ENCODE assay signal across 1 cellular context in genomic region chr21:36079010-36079649, GRCh38.
TF ChIP-seq lines count a peak whose summit lies in the region.

No MANE protein-coding gene starts in this region.

TF ChIP-seq in HepG2, 621 proteins besides CTCF, POLR2A, EP300 and RAD21:
- TF ChIP-seq SMYD3 (CRISPR knock-in tag; IDR thresholded peaks at IDR 0.05) (0 out of 2 replicates have a peak, but pooled peaks have one; percentile 32), ZNF883 (CRISPR knock-in tag; IDR thresholded peaks at IDR 0.05; ENCODE audit: not compliant biosample characterization) (no peak), ZBTB38 (CRISPR knock-in tag; IDR thresholded peaks at IDR 0.05) (0 out of 2 replicates have a peak, but pooled peaks have one; percentile 45), ZFX (CRISPR knock-in tag; IDR thresholded peaks at IDR 0.05; ENCODE audit: low read depth) (peak; percentile 38; the same call in 1 of the 2 replicates), ZNF292 (CRISPR knock-in tag; IDR thresholded peaks at IDR 0.05; ENCODE audit: borderline replicate concordance, low read depth) (peak; percentile 64; the same call in 1 of the 2 replicates), IRF1 (CRISPR knock-in tag; IDR thresholded peaks at IDR 0.05; ENCODE audit: low read depth) (0 out of 2 replicates have a peak, but pooled peaks have one; percentile 30), ZNF652 (CRISPR knock-in tag; IDR thresholded peaks at IDR 0.05; ENCODE audit: borderline replicate concordance, low read depth) (peak; percentile 79), PITX1 (CRISPR knock-in tag; IDR thresholded peaks at IDR 0.05) (0 out of 2 replicates have a peak, but pooled peaks have one; percentile 50), ZNF687 (CRISPR knock-in tag; IDR thresholded peaks at IDR 0.05) (peak; percentile 71), FOSL1 (CRISPR knock-in tag; IDR thresholded peaks at IDR 0.05; ENCODE audit: borderline replicate concordance) (no peak), ZFY (CRISPR knock-in tag; IDR thresholded peaks at IDR 0.05) (0 out of 2 replicates have a peak, but pooled peaks have one; percentile 29), ZNF549 (CRISPR knock-in tag; IDR thresholded peaks at IDR 0.05) (no peak), PHF8 (CRISPR knock-in tag; IDR thresholded peaks at IDR 0.05) (peak; percentile 36; the same call in 1 of the 2 replicates), MYC (CRISPR knock-in tag; IDR thresholded peaks at IDR 0.05; ENCODE audit: borderline replicate concordance) (0 out of 2 replicates have a peak, but pooled peaks have one; percentile 48), UBTF (CRISPR knock-in tag; IDR thresholded peaks at IDR 0.05) (0 out of 2 replicates have a peak, but pooled peaks have one; percentile 21), POLR2G (IDR thresholded peaks at IDR 0.05; ENCODE audit: low read depth, low read length) (0 out of 2 replicates have a peak, but pooled peaks have one; percentile 30), HDAC2 (CRISPR knock-in tag; IDR thresholded peaks at IDR 0.05) (no peak), KAT8 (CRISPR knock-in tag; IDR thresholded peaks at IDR 0.05) (0 out of 2 replicates have a peak, but pooled peaks have one; percentile 12), ZNF644 (CRISPR knock-in tag; IDR thresholded peaks at IDR 0.05; ENCODE audit: low read depth) (no peak), NRL (CRISPR knock-in tag; IDR thresholded peaks at IDR 0.05; ENCODE audit: borderline replicate concordance) (peak; percentile 46; the same call in 1 of the 2 replicates), ELF1 (CRISPR knock-in tag; IDR thresholded peaks at IDR 0.05) (no peak), ZSCAN22 (CRISPR knock-in tag; IDR thresholded peaks at IDR 0.05) (no peak), ZNF766 (CRISPR knock-in tag; IDR thresholded peaks at IDR 0.05; ENCODE audit: borderline replicate concordance) (0 out of 2 replicates have a peak, but pooled peaks have one; percentile 44), FOXA3 (CRISPR knock-in tag; IDR thresholded peaks at IDR 0.05) (no peak), ZNF574 (CRISPR knock-in tag; IDR thresholded peaks at IDR 0.05) (peak; percentile 26; the same call in 1 of the 2 replicates), ZFP90 (CRISPR knock-in tag; IDR thresholded peaks at IDR 0.05; ENCODE audit: borderline replicate concordance) (peak; percentile 39; the same call in 1 of the 2 replicates), STAG1 (CRISPR knock-in tag; IDR thresholded peaks at IDR 0.05) (0 out of 2 replicates have a peak, but pooled peaks have one; percentile 10), SAP130 (CRISPR knock-in tag; IDR thresholded peaks at IDR 0.05; ENCODE audit: low read depth) (peak; percentile 22; the same call in 1 of the 2 replicates), IRF2 (CRISPR knock-in tag; IDR thresholded peaks at IDR 0.05) (peak; percentile 52; the same call in 1 of the 2 replicates), TARDBP (CRISPR knock-in tag; IDR thresholded peaks at IDR 0.05) (no peak), ZNF598 (CRISPR knock-in tag; IDR thresholded peaks at IDR 0.05; ENCODE audit: borderline replicate concordance) (no peak), SALL1 (CRISPR knock-in tag; IDR thresholded peaks at IDR 0.05) (peak; percentile 48; the same call in 1 of the 2 replicates), ZFAT (CRISPR knock-in tag; conservative IDR thresholded peaks at IDR 0.05) (peak; percentile 97)
- TF ChIP-seq, protein P1, sequence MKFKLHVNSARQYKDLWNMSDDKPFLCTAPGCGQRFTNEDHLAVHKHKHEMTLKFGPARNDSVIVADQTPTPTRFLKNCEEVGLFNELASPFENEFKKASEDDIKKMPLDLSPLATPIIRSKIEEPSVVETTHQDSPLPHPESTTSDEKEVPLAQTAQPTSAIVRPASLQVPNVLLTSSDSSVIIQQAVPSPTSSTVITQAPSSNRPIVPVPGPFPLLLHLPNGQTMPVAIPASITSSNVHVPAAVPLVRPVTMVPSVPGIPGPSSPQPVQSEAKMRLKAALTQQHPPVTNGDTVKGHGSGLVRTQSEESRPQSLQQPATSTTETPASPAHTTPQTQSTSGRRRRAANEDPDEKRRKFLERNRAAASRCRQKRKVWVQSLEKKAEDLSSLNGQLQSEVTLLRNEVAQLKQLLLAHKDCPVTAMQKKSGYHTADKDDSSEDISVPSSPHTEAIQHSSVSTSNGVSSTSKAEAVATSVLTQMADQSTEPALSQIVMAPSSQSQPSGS (CRISPR knock-in tag; IDR thresholded peaks at IDR 0.05), result no peak
- TF ChIP-seq, protein P2, sequence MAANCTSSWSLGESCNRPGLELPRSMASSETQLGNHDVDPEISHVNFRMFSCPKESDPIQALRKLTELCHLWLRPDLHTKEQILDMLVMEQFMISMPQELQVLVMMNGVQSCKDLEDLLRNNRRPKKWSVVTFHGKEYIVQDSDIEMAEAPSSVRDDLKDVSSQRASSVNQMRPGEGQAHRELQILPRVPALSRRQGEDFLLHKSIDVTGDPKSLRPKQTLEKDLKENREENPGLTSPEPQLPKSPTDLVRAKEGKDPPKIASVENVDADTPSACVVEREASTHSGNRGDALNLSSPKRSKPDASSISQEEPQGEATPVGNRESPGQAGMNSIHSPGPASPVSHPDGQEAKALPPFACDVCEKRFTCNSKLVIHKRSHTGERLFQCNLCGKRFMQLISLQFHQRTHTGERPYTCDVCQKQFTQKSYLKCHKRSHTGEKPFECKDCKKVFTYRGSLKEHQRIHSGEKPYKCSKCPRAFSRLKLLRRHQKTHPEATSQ (CRISPR knock-in tag; IDR thresholded peaks at IDR 0.05; ENCODE audit: borderline replicate concordance), result 0 out of 2 replicates have a peak, but pooled peaks have one; percentile 33
- TF ChIP-seq, protein P3, sequence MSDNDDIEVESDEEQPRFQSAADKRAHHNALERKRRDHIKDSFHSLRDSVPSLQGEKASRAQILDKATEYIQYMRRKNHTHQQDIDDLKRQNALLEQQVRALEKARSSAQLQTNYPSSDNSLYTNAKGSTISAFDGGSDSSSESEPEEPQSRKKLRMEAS (IDR thresholded peaks at IDR 0.05), result peak; percentile 54
- TF ChIP-seq, protein P4, sequence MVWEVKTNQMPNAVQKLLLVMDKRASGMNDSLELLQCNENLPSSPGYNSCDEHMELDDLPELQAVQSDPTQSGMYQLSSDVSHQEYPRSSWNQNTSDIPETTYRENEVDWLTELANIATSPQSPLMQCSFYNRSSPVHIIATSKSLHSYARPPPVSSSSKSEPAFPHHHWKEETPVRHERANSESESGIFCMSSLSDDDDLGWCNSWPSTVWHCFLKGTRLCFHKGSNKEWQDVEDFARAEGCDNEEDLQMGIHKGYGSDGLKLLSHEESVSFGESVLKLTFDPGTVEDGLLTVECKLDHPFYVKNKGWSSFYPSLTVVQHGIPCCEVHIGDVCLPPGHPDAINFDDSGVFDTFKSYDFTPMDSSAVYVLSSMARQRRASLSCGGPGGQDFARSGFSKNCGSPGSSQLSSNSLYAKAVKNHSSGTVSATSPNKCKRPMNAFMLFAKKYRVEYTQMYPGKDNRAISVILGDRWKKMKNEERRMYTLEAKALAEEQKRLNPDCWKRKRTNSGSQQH (CRISPR knock-in tag; IDR thresholded peaks at IDR 0.05; ENCODE audit: low read depth), result no peak
- TF ChIP-seq, protein P5, sequence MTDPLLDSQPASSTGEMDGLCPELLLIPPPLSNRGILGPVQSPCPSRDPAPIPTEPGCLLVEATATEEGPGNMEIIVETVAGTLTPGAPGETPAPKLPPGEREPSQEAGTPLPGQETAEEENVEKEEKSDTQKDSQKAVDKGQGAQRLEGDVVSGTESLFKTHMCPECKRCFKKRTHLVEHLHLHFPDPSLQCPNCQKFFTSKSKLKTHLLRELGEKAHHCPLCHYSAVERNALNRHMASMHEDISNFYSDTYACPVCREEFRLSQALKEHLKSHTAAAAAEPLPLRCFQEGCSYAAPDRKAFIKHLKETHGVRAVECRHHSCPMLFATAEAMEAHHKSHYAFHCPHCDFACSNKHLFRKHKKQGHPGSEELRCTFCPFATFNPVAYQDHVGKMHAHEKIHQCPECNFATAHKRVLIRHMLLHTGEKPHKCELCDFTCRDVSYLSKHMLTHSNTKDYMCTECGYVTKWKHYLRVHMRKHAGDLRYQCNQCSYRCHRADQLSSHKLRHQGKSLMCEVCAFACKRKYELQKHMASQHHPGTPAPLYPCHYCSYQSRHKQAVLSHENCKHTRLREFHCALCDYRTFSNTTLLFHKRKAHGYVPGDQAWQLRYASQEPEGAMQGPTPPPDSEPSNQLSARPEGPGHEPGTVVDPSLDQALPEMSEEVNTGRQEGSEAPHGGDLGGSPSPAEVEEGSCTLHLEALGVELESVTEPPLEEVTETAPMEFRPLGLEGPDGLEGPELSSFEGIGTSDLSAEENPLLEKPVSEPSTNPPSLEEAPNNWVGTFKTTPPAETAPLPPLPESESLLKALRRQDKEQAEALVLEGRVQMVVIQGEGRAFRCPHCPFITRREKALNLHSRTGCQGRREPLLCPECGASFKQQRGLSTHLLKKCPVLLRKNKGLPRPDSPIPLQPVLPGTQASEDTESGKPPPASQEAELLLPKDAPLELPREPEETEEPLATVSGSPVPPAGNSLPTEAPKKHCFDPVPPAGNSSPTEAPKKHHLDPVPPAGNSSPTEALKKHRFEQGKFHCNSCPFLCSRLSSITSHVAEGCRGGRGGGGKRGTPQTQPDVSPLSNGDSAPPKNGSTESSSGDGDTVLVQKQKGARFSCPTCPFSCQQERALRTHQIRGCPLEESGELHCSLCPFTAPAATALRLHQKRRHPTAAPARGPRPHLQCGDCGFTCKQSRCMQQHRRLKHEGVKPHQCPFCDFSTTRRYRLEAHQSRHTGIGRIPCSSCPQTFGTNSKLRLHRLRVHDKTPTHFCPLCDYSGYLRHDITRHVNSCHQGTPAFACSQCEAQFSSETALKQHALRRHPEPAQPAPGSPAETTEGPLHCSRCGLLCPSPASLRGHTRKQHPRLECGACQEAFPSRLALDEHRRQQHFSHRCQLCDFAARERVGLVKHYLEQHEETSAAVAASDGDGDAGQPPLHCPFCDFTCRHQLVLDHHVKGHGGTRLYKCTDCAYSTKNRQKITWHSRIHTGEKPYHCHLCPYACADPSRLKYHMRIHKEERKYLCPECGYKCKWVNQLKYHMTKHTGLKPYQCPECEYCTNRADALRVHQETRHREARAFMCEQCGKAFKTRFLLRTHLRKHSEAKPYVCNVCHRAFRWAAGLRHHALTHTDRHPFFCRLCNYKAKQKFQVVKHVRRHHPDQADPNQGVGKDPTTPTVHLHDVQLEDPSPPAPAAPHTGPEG (CRISPR knock-in tag; IDR thresholded peaks at IDR 0.05), result peak; percentile 99
